ENCODE assay signal across 8 cellular contexts in genomic region chr15:101654624-101655337, GRCh38. TPM values are rescaled to one million over a fixed set of nuclear protein-coding genes. Genes with fewer than 3 reads are reported as not detected.
DNase-seq lines count a peak whose midpoint lies in the region; TF ChIP-seq lines count a peak whose summit lies in the region.
"Not testable (repeated sequence)": the region's sequence is repeated elsewhere in the genome, so short reads cannot be mapped to it uniquely, and the experiment has no call there.

No MANE protein-coding gene starts in this region.

- not testable (repeated sequence) for H3K9ac ChIP-seq in liver (ENCODE audit: low read depth in 1 of 2, low read length in 2 of 2)

- POLR2A ChIA-PET in CD8-positive, alpha-beta memory T cell (lab: Charles Lee) = not testable (repeated sequence)

- H3K9me3 Mint-ChIP-seq in CD8-positive, alpha-beta memory T cell = not testable (repeated sequence)

- H3K4me1 ChIP-seq in CD8-positive, alpha-beta memory T cell (ENCODE audit: insufficient read depth, low read length) = peaks cover 24% of the 10 kb centered on the region
- peaks cover 9 to 24% (median 18%) of the 10 kb centered on the region in 4 donors for H3K4me1 ChIP-seq in liver (ENCODE audit: control insufficient read depth in 4 of 4, insufficient read depth in 4 of 4, low read length in 3 of 4)

- in situ Hi-C loops in GM13977 (cut with MboI; ENCODE audit: low pct_unique_long_range_greater_than_20kb, low sequenced_read_pairs, unreplicated experiment) = not testable (repeated sequence)

- not testable (repeated sequence) for H3K4me3 ChIP-seq in CD8-positive, alpha-beta memory T cell (ENCODE audit: low read length); liver (ENCODE audit: low read depth in 1 of 3, low read length in 3 of 3)

- not testable (repeated sequence) for H3K27me3 Mint-ChIP-seq in CD8-positive, alpha-beta memory T cell

- not testable (repeated sequence) for H3K27me3 ChIP-seq in CD8-positive, alpha-beta memory T cell (ENCODE audit: insufficient read depth, low read length, poor library complexity, severe bottlenecking); liver (ENCODE audit: control insufficient read depth in 4 of 4, insufficient read depth in 4 of 4, low read length in 3 of 4)

- WGBS in liver = 93% methylated on average over 10 of the region's 10 CpGs

- H3K4me1 Mint-ChIP-seq in CD8-positive, alpha-beta memory T cell = peaks cover 20 to 31% (median 25%) of the 10 kb centered on the region in 3 donors

- TF ChIP-seq RAD21 in liver (IDR thresholded peaks at IDR 0.05) = peak; percentile 26 to 52

- H3K36me3 Mint-ChIP-seq in CD8-positive, alpha-beta memory T cell = peaks cover 0 to 49% (median 9%) of the 10 kb centered on the region in 3 donors

- H3K27ac Mint-ChIP-seq in CD8-positive, alpha-beta memory T cell = peak overlapping the region; percentile 1 to 91 (median 76)

- not testable (repeated sequence) for H3K27ac ChIP-seq in CD8-positive, alpha-beta memory T cell (ENCODE audit: low read depth, low read length); liver (ENCODE audit: low read depth in 1 of 2, low read length in 2 of 2)

- peaks cover 12% of the 10 kb centered on the region for H3K36me3 ChIP-seq in CD8-positive, alpha-beta memory T cell (ENCODE audit: insufficient read depth, low read length)
- H3K36me3 ChIP-seq in liver (ENCODE audit: control insufficient read depth in 4 of 4, insufficient read depth in 3 of 4, low read depth in 1 of 4, low read length in 3 of 4) = not testable (repeated sequence)

- CTCF ChIA-PET in CD8-positive, alpha-beta memory T cell (lab: Charles Lee) = interaction anchor here (1.5 to 1.6 kb wide), 3 partner anchors 13 to 365 kb away, joined by 3 to 4 read pairs (median 3); no protein-coding TSS in a partner anchor

- H3K4me3 Mint-ChIP-seq in CD8-positive, alpha-beta memory T cell = peak overlapping the region in 6 of 7 donors; percentile 36 to 97 (median 52)

- not testable (repeated sequence) for H3K9me3 ChIP-seq in CD8-positive, alpha-beta memory T cell (ENCODE audit: low read length); liver (ENCODE audit: control insufficient read depth in 4 of 4, low read length in 3 of 4)

- not testable (repeated sequence) for DNase-seq in CD8-positive, alpha-beta memory T cell; GM13977 (ENCODE audit: low spot score)
- DNase-seq in NAMALWA (ENCODE audit: low spot score) (peak; percentile 80), SIG-M5 treated with dmso at 0.1 percent for 504 hours (lab: John Stamatoyannopoulos, UW; ENCODE audit: unreplicated experiment) (peak; percentile 30)
- peak; percentile 38 for DNase-seq in activated CD4-positive, alpha-beta T cell treated with anti-CD3 and anti-CD28 coated beads for 48 hours
- DNase-seq in activated naive CD4-positive, alpha-beta T cell treated with anti-CD3 and anti-CD28 coated beads, Interleukin-2, amount 50 U/mL, for 16 hours = peak; percentile 17
- peak; percentile 15 for DNase-seq in stimulated activated naive CD4-positive, alpha-beta T cell treated with Interleukin-2 at 50 U/mL for 16 hours (lab: John Stamatoyannopoulos, UW)

- peak; percentile 57 for TF ChIP-seq CTCF in GM13977 (IDR thresholded peaks at IDR 0.05; ENCODE audit: extremely low read depth, insufficient read depth, missing control alignments)
- not testable (repeated sequence) for TF ChIP-seq CTCF in liver (IDR thresholded peaks at IDR 0.05; ENCODE audit: low read depth, low read length, missing input control)

RNA-seq across cellular contexts. Expression of gene TM2D3, which starts 2.6 kb away (rescaled TPM):
- total RNA-seq in CD8-positive, alpha-beta memory T cell = 10 to 100 TPM; 63.5 to 68.0 TPM
- polyA plus RNA-seq in CD8-positive, alpha-beta memory T cell = 35.8 TPM
- total RNA-seq in liver = 10 to 100 TPM; 22.0 to 32.6 TPM
- polyA plus RNA-seq in liver = 10 to 100 TPM; 43.2 to 44.1 TPM
